ENCODE assay signal across 8 cellular contexts in genomic region chr16:81497690-81498089, GRCh38. TPM values are rescaled to one million over a fixed set of nuclear protein-coding genes. Genes with fewer than 3 reads are reported as not detected.
DNase-seq lines count a peak whose midpoint lies in the region; ATAC-seq and TF ChIP-seq lines count a peak whose summit lies in the region.

No MANE protein-coding gene starts in this region.

- H3K4me1 Mint-ChIP-seq in activated naive CD4-positive, alpha-beta T cell treated with anti-CD3 and anti-CD28 coated beads, Interleukin-2, amount 50 U/mL, for 24 hours, result peaks cover 46% of the 10 kb centered on the region
- peaks cover 31% of the 10 kb centered on the region for H3K4me1 Mint-ChIP-seq in chondrocyte (ENCODE audit: low read depth)

- ATAC-seq in thoracic aorta (ENCODE audit: insufficient number of reproducible peaks, low FRiP score, low read depth) (no peak), HG02885 (IDR thresholded peaks at IDR 0.05; ENCODE audit: poor library complexity, unreplicated experiment) (no peak)

- DNase-seq in activated naive CD4-positive, alpha-beta T cell treated with anti-CD3 and anti-CD28 coated beads, Interleukin-2, amount 50 U/mL, for 16 hours, result no peak
- peak in 1 of 2 experiments; percentile 53 for DNase-seq in HL-60 (ENCODE audit: low read depth in 1 of 2, low spot score in 1 of 2)
- DNase-seq in thoracic aorta (ENCODE audit: low spot score), result no peak
- no peak for DNase-seq in chondrocyte (ENCODE audit: low spot score)
- DNase-seq in NCI-H1048 (lab: John Stamatoyannopoulos, UW), result no peak

- H3K9me3 Mint-ChIP-seq in activated naive CD4-positive, alpha-beta T cell treated with anti-CD3 and anti-CD28 coated beads, Interleukin-2, amount 50 U/mL, for 24 hours, result no peaks in the 10 kb centered on the region
- H3K9me3 Mint-ChIP-seq in chondrocyte (ENCODE audit: low read depth), result no peaks in the 10 kb centered on the region

- no peak overlapping the region for H3K4me3 ChIP-seq in HL-60 (replicated peaks; ENCODE audit: insufficient read depth, low read length)
- peak overlapping the region; percentile 0 to 26 for H3K4me3 ChIP-seq in duodenal mucosa (ENCODE audit: low read depth in 1 of 2, low read length in 2 of 2)
- H3K4me3 ChIP-seq in thoracic aorta, result no peak overlapping the region

- H3K27ac ChIP-seq in HL-60 (replicated peaks) (peak overlapping the region; percentile 39; the same call in 1 of the 2 replicates), duodenal mucosa (ENCODE audit: low read depth, low read length) (no peak overlapping the region), thoracic aorta (no peak overlapping the region)

- H3K36me3 ChIP-seq in duodenal mucosa (ENCODE audit: control insufficient read depth in 1 of 2, insufficient read depth in 2 of 2, low read length in 2 of 2) (peaks cover 0 to 10% of the 10 kb centered on the region in 2 donors), thoracic aorta (no peaks in the 10 kb centered on the region)

- H3K9ac ChIP-seq in duodenal mucosa (ENCODE audit: low read depth in 1 of 2, low read length in 2 of 2), result peak overlapping the region; percentile 32 to 37

- peak overlapping the region; percentile 51 for H3K4me3 Mint-ChIP-seq in activated naive CD4-positive, alpha-beta T cell treated with anti-CD3 and anti-CD28 coated beads, Interleukin-2, amount 50 U/mL, for 24 hours
- H3K4me3 Mint-ChIP-seq in chondrocyte (ENCODE audit: unreplicated experiment), result no peak overlapping the region

- no peaks in the 10 kb centered on the region for H3K27me3 Mint-ChIP-seq in activated naive CD4-positive, alpha-beta T cell treated with anti-CD3 and anti-CD28 coated beads, Interleukin-2, amount 50 U/mL, for 24 hours
- no peaks in the 10 kb centered on the region for H3K27me3 Mint-ChIP-seq in chondrocyte (ENCODE audit: low read depth)

- TF ChIP-seq CTCF in HL-60 (IDR thresholded peaks at IDR 0.05; ENCODE audit: insufficient read depth, low read length) (peak; percentile 9), thoracic aorta (IDR thresholded peaks at IDR 0.05) (peak; percentile 12), chondrocyte (IDR thresholded peaks at IDR 0.05) (no peak)

- no peaks in the 10 kb centered on the region for H3K27me3 ChIP-seq in HL-60 (ENCODE audit: insufficient read depth, poor library complexity, severe bottlenecking)
- H3K27me3 ChIP-seq in duodenal mucosa (ENCODE audit: control insufficient read depth in 1 of 2, insufficient read depth in 2 of 2, low read length in 2 of 2), result no peaks in the 10 kb centered on the region
- H3K27me3 ChIP-seq in thoracic aorta (replicated peaks; ENCODE audit: insufficient read depth), result no peaks in the 10 kb centered on the region

- H3K36me3 Mint-ChIP-seq in activated naive CD4-positive, alpha-beta T cell treated with anti-CD3 and anti-CD28 coated beads, Interleukin-2, amount 50 U/mL, for 24 hours, result no peaks in the 10 kb centered on the region
- peaks cover 4% of the 10 kb centered on the region for H3K36me3 Mint-ChIP-seq in chondrocyte (ENCODE audit: low read depth)

- H3K4me1 ChIP-seq in duodenal mucosa (ENCODE audit: control insufficient read depth in 1 of 2, insufficient read depth in 2 of 2, low read length in 2 of 2), result peaks cover 67 to 75% of the 10 kb centered on the region in 2 donors
- H3K4me1 ChIP-seq in thoracic aorta (ENCODE audit: control insufficient read depth in 1 of 2, low read depth in 2 of 2), result peaks cover 5 to 11% of the 10 kb centered on the region in 2 donors

- H3K9me3 ChIP-seq in duodenal mucosa (ENCODE audit: control insufficient read depth in 1 of 2, low read length in 2 of 2), result no peaks in the 10 kb centered on the region
- H3K9me3 ChIP-seq in thoracic aorta, result no peaks in the 10 kb centered on the region

- no peak overlapping the region for H3K27ac Mint-ChIP-seq in activated naive CD4-positive, alpha-beta T cell treated with anti-CD3 and anti-CD28 coated beads, Interleukin-2, amount 50 U/mL, for 24 hours
- H3K27ac Mint-ChIP-seq in chondrocyte (ENCODE audit: unreplicated experiment), result no peak overlapping the region

RNA-seq across cellular contexts. Expression of gene CMIP, which starts 53.1 kb away (rescaled TPM):
- 10 to 100 TPM; 20.8 to 46.8 TPM for total RNA-seq in thoracic aorta
- 61.4 to 69.6 TPM (median 62.9 TPM) in 3 replicates for total RNA-seq in chondrocyte

Comparison
In these comparisons a context has a peak if more than half of its experiments do, and no peak if none do; other contexts are left out.
1. H3K4me3 ChIP-seq: peak in duodenal mucosa (2 of 2); none in HL-60 (single experiment) and thoracic aorta (single experiment).